In the genomic region with DNA sequence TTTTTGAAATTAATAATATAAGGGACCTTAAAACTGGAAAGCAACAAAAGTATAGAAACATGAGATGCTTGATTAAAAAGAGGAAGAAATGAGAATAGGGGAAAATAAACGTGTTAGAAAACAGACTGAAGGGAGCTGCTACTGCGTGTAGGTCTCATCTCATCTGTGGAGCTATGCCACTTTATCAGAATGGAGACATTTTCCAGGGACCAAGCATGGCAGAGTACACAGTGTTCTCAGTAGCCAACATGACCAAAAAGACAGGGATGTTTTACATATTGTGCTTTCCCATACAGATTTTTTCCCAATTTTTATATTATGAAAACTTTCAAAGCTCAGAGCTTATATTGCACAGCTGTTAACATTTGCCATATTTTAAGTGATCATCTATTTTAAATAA, we compare ENCODE assay signal across 37 cellular contexts.
"Had no signal": no experiment of that assay in that cellular context is flagged by ENCODE, and none has a peak within 500 bp of the region (broad histone marks: within the 10 kb centered on the region; RNA-seq: fewer than 3 reads in every experiment).

No MANE protein-coding gene starts in this region.

- H3K27me3 Mint-ChIP-seq: activated B cell treated with CpG ODN at 0.5 μM for 24 hours; activated CD4-positive, alpha-beta memory T cell treated with anti-CD3 and anti-CD28 coated beads for 36 hours; activated CD4-positive, alpha-beta T cell treated with anti-CD3 and anti-CD28 coated beads, Interleukin-2, amount 10 ng/mL, durations not matched to agents 24 days and 14 days; activated CD8-positive, alpha-beta T cell treated with anti-CD3 and anti-CD28 coated beads for 36 hours; activated naive CD8-positive, alpha-beta T cell treated with anti-CD3 and anti-CD28 coated beads for 36 hours; activated T-helper 17 cell treated with anti-CD3 and anti-CD28 coated beads, Interleukin-2, amount 50 U/mL, for 72 hours; central memory CD8-positive, alpha-beta T cell had no signal

- H3K27ac Mint-ChIP-seq: activated B cell treated with CpG ODN at 0.5 μM for 24 hours; activated CD4-positive, alpha-beta memory T cell treated with anti-CD3 and anti-CD28 coated beads for 36 hours; activated CD4-positive, alpha-beta T cell treated with anti-CD3 and anti-CD28 coated beads, Interleukin-2, amount 10 ng/mL, durations not matched to agents 24 days and 14 days; activated CD8-positive, alpha-beta T cell treated with anti-CD3 and anti-CD28 coated beads for 36 hours; activated naive CD4-positive, alpha-beta T cell treated with anti-CD3 and anti-CD28 coated beads for 36 hours; activated naive CD4-positive, alpha-beta T cell treated with anti-CD3 and anti-CD28 coated beads, Interleukin-2, amount 50 U/mL, for 72 hours; activated naive CD8-positive, alpha-beta T cell treated with anti-CD3 and anti-CD28 coated beads for 36 hours; activated T-cell treated with anti-CD3 and anti-CD28 coated beads, Interleukin-2, amount 50 U/mL, for 72 hours; activated T-helper 1 cell treated with anti-CD3 and anti-CD28 coated beads, Interleukin-12 subunit alpha, Interleukin-12 subunit beta, Interleukin-2, Interleukin-4 antibody, amounts not matched to agents 30 ng/mL and 10 ng/mL and 1 ng/mL, durations not matched to agents 14 hours and 24 hours and 36 hours; activated T-helper 17 cell treated with anti-CD3 and anti-CD28 coated beads, Interleukin-2, amount 50 U/mL, for 72 hours; T-helper 1 cell treated with Interleukin-12 subunit alpha and Interleukin-12 subunit beta and Interleukin-4 antibody, amounts not matched to agents 30 μg/mL and 1 μg/mL, for 36 hours; T-helper 2 cell treated with Interferon-gamma antibody and Interleukin-4, amounts not matched to agents 5 μg/mL and 100 μg/mL, for 36 hours had no signal

- H3K4me1 ChIP-seq: adrenal gland, breast epithelium had no signal

- H3K9me3 Mint-ChIP-seq: activated B cell treated with CpG ODN at 0.5 μM for 24 hours; activated CD4-positive, alpha-beta memory T cell treated with anti-CD3 and anti-CD28 coated beads for 36 hours; activated CD4-positive, alpha-beta T cell treated with anti-CD3 and anti-CD28 coated beads, Interleukin-2, amount 10 ng/mL, durations not matched to agents 24 days and 14 days; activated CD8-positive, alpha-beta T cell treated with anti-CD3 and anti-CD28 coated beads for 36 hours; activated naive CD4-positive, alpha-beta T cell treated with anti-CD3 and anti-CD28 coated beads for 36 hours; activated naive CD4-positive, alpha-beta T cell treated with anti-CD3 and anti-CD28 coated beads, Interleukin-2, amount 50 U/mL, for 72 hours; activated naive CD8-positive, alpha-beta T cell treated with anti-CD3 and anti-CD28 coated beads for 36 hours; activated T-cell treated with anti-CD3 and anti-CD28 coated beads, Interleukin-2, amount 50 U/mL, for 4 hours; activated T-cell treated with anti-CD3 and anti-CD28 coated beads, Interleukin-2, amount 50 U/mL, for 72 hours; activated T-helper 1 cell treated with anti-CD3 and anti-CD28 coated beads, Interleukin-12 subunit alpha, Interleukin-12 subunit beta, Interleukin-2, Interleukin-4 antibody, amounts not matched to agents 30 ng/mL and 10 ng/mL and 1 ng/mL, durations not matched to agents 14 hours and 24 hours and 36 hours; activated T-helper 17 cell treated with anti-CD3 and anti-CD28 coated beads, Interleukin-2, amount 50 U/mL, for 72 hours; central memory CD8-positive, alpha-beta T cell; T-helper 1 cell treated with Interleukin-12 subunit alpha and Interleukin-12 subunit beta and Interleukin-4 antibody, amounts not matched to agents 30 μg/mL and 1 μg/mL, for 36 hours; T-helper 2 cell treated with Interferon-gamma antibody and Interleukin-4, amounts not matched to agents 5 μg/mL and 100 μg/mL, for 36 hours had no signal

- H3K27ac ChIP-seq: adrenal gland, body of pancreas, brain microvascular endothelial cell, breast epithelium, VCaP had no signal

- H3K4me3 Mint-ChIP-seq: activated B cell treated with CpG ODN at 0.5 μM for 24 hours; activated CD4-positive, alpha-beta memory T cell treated with anti-CD3 and anti-CD28 coated beads for 36 hours; activated CD4-positive, alpha-beta T cell treated with anti-CD3 and anti-CD28 coated beads, Interleukin-2, amount 10 ng/mL, durations not matched to agents 24 days and 14 days; activated CD8-positive, alpha-beta T cell treated with anti-CD3 and anti-CD28 coated beads for 36 hours; activated naive CD4-positive, alpha-beta T cell treated with anti-CD3 and anti-CD28 coated beads for 36 hours; activated naive CD8-positive, alpha-beta T cell treated with anti-CD3 and anti-CD28 coated beads for 36 hours; activated T-cell treated with anti-CD3 and anti-CD28 coated beads, Interleukin-2, amount 50 U/mL, for 4 hours; activated T-cell treated with anti-CD3 and anti-CD28 coated beads, Interleukin-2, amount 50 U/mL, for 72 hours; activated T-helper 1 cell treated with anti-CD3 and anti-CD28 coated beads, Interleukin-12 subunit alpha, Interleukin-12 subunit beta, Interleukin-2, Interleukin-4 antibody, amounts not matched to agents 30 ng/mL and 10 ng/mL and 1 ng/mL, durations not matched to agents 14 hours and 24 hours and 36 hours; activated T-helper 17 cell treated with anti-CD3 and anti-CD28 coated beads, Interleukin-2, amount 50 U/mL, for 72 hours; central memory CD8-positive, alpha-beta T cell; T-helper 1 cell treated with Interleukin-12 subunit alpha and Interleukin-12 subunit beta and Interleukin-4 antibody, amounts not matched to agents 30 μg/mL and 1 μg/mL, for 36 hours; T-helper 2 cell treated with Interferon-gamma antibody and Interleukin-4, amounts not matched to agents 5 μg/mL and 100 μg/mL, for 36 hours had no signal

- H3K4me1 Mint-ChIP-seq: activated B cell treated with CpG ODN at 0.5 μM for 24 hours; activated naive CD8-positive, alpha-beta T cell treated with anti-CD3 and anti-CD28 coated beads for 36 hours; central memory CD8-positive, alpha-beta T cell had no signal

- H3K27me3 ChIP-seq: adrenal gland, body of pancreas, brain microvascular endothelial cell, breast epithelium had no signal

- H3K4me3 ChIP-seq: adrenal gland, body of pancreas, breast epithelium had no signal

- DNase-seq: activated B cell treated with CpG ODN at 0.5 μM for 24 hours; activated CD4-positive, alpha-beta memory T cell treated with anti-CD3 and anti-CD28 coated beads for 36 hours; activated CD4-positive, alpha-beta T cell treated with anti-CD3 and anti-CD28 coated beads for 4 hours; activated CD4-positive, alpha-beta T cell treated with anti-CD3 and anti-CD28 coated beads, Interleukin-2, amount 10 ng/mL, durations not matched to agents 24 days and 14 days; activated CD4-positive, alpha-beta T cell treated with anti-CD3 and anti-CD28 coated beads, Interleukin-2, amount 50 U/mL, for 1 hour; activated CD4-positive, alpha-beta T cell treated with anti-CD3 and anti-CD28 coated beads, Interleukin-2, amount 50 U/mL, for 4 hours; activated CD4-positive, CD25-positive, alpha-beta regulatory T cell treated with anti-CD3 and anti-CD28 coated beads, Interleukin-2, amount 50 U/mL, for 72 hours; activated CD8-positive, alpha-beta memory T cell treated with anti-CD3 and anti-CD28 coated beads, Interleukin-2, amount 50 U/mL, for 4 hours; activated CD8-positive, alpha-beta T cell treated with anti-CD3 and anti-CD28 coated beads for 36 hours; activated effector memory CD4-positive, alpha-beta T cell treated with anti-CD3 and anti-CD28 coated beads, Interleukin-2, amount 50 U/mL, for 16 hours; activated gamma-delta T cell treated with Interleukin-2 at 50 U/mL for 16 hours; activated naive CD4-positive, alpha-beta T cell; activated naive CD4-positive, alpha-beta T cell treated with anti-CD3 and anti-CD28 coated beads for 36 hours; activated naive CD4-positive, alpha-beta T cell treated with anti-CD3 and anti-CD28 coated beads, Interleukin-2, amount 50 U/mL, for 16 hours; activated naive CD8-positive, alpha-beta T cell treated with anti-CD3 and anti-CD28 coated beads for 36 hours; activated T-cell treated with anti-CD3 and anti-CD28 coated beads for 4 hours; activated T-cell treated with anti-CD3 and anti-CD28 coated beads, Interleukin-2, amount 50 U/mL, for 1 hour; activated T-cell treated with anti-CD3 and anti-CD28 coated beads, Interleukin-2, amount 50 U/mL, for 4 hours; activated T-cell treated with anti-CD3 and anti-CD28 coated beads, Interleukin-2, amount 50 U/mL, for 72 hours; adrenal gland; amniotic stem cell; aorta; body of pancreas; brain microvascular endothelial cell; caudate nucleus; cerebellar nuclear complex; T-helper 1 cell; T-helper 2 cell; T-helper 9 cell had no signal

- H3K9me3 ChIP-seq: adrenal gland, body of pancreas, breast epithelium had no signal

- ATAC-seq: activated CD8-positive, alpha-beta T cell treated with anti-CD3 and anti-CD28 coated beads for 36 hours; activated naive CD4-positive, alpha-beta T cell treated with anti-CD3 and anti-CD28 coated beads, Interleukin-2, amount 50 U/mL, for 72 hours; activated T-cell treated with anti-CD3 and anti-CD28 coated beads, Interleukin-2, amount 50 U/mL, for 4 hours; activated T-cell treated with anti-CD3 and anti-CD28 coated beads, Interleukin-2, amount 50 U/mL, for 72 hours; activated T-helper 17 cell treated with anti-CD3 and anti-CD28 coated beads, Interleukin-2, amount 50 U/mL, for 72 hours had no signal

- H3K36me3 ChIP-seq: breast epithelium had no signal
